ENCODE assay signal across 9 cellular contexts in genomic region chr10:3500408-3500856, GRCh38.
DNase-seq lines count a peak whose midpoint lies in the region; ATAC-seq and TF ChIP-seq lines count a peak whose summit lies in the region.
"Had no signal": no experiment of that assay in that cellular context is flagged by ENCODE, and none has a peak within 500 bp of the region (broad histone marks: within the 10 kb centered on the region; RNA-seq: fewer than 3 reads in every experiment).

No MANE protein-coding gene starts in this region.

- no peak overlapping the region for H3K27ac Mint-ChIP-seq in naive thymus-derived CD8-positive, alpha-beta T cell

- ATAC-seq in esophagus mucosa (peak; percentile 88), lower lobe of right lung (peak; percentile 92 to 95)
- ATAC-seq in naive thymus-derived CD8-positive, alpha-beta T cell = no peak

- no peaks in the 10 kb centered on the region for H3K9me3 Mint-ChIP-seq in naive thymus-derived CD8-positive, alpha-beta T cell

- 28% methylated on average over 15 of the region's 15 CpGs for WGBS in suprapubic skin

- H3K36me3 ChIP-seq in lower lobe of right lung = no peaks in the 10 kb centered on the region
- H3K36me3 ChIP-seq in suprapubic skin = no peaks in the 10 kb centered on the region

- no peak for TF ChIP-seq CTCF in lower lobe of right lung (IDR thresholded peaks at IDR 0.05)
- no peak for TF ChIP-seq CTCF in suprapubic skin (IDR thresholded peaks at IDR 0.05)

- no peak overlapping the region for H3K4me3 Mint-ChIP-seq in naive thymus-derived CD8-positive, alpha-beta T cell

- H3K27me3 Mint-ChIP-seq in naive thymus-derived CD8-positive, alpha-beta T cell = peaks cover 6 to 20% (median 11%) of the 10 kb centered on the region in 5 donors

- peak in 1 of 2 donors; percentile 21 for TF ChIP-seq POLR2A in suprapubic skin (IDR thresholded peaks at IDR 0.05)

- peak; percentile 9 for DNase-seq in NCI-H69 (lab: John Stamatoyannopoulos, UW)
- DNase-seq in lower lobe of right lung = peak; percentile 77
- peak; percentile 91 to 94 for DNase-seq in suprapubic skin (ENCODE audit: low spot score in 2 of 2)
- DNase-seq in activated CD8-positive, alpha-beta memory T cell treated with anti-CD3 and anti-CD28 coated beads for 24 hours = no peak
- DNase-seq in NCI-H1048 (lab: John Stamatoyannopoulos, UW) = no peak
- no peak for DNase-seq in COR-L47 (lab: John Stamatoyannopoulos, UW)
- no peak for DNase-seq in naive thymus-derived CD8-positive, alpha-beta T cell
- DNase-seq: NCI-H2171 treated with DMSO at 0.1 percent for 48 hours had no signal

- H3K4me3 ChIP-seq in lower lobe of right lung (no peak overlapping the region), suprapubic skin (no peak overlapping the region)

- POLR2A ChIA-PET in naive thymus-derived CD8-positive, alpha-beta T cell (lab: Charles Lee) = no interaction called here

- no peaks in the 10 kb centered on the region for H3K4me1 ChIP-seq in lower lobe of right lung
- H3K4me1 ChIP-seq in suprapubic skin = peaks cover 6% of the 10 kb centered on the region

- peaks cover 0 to 1% (median 0%) of the 10 kb centered on the region in 4 donors for H3K4me1 Mint-ChIP-seq in naive thymus-derived CD8-positive, alpha-beta T cell

- intact Hi-C loops in lower lobe of right lung (cut with DNase I) = no loop called here

- H3K9me3 ChIP-seq in lower lobe of right lung (no peaks in the 10 kb centered on the region), suprapubic skin (no peaks in the 10 kb centered on the region)

- TF ChIP-seq EP300 in suprapubic skin (IDR thresholded peaks at IDR 0.05) = peak; percentile 54

- no peaks in the 10 kb centered on the region for H3K36me3 Mint-ChIP-seq in naive thymus-derived CD8-positive, alpha-beta T cell

- H3K27me3 ChIP-seq in lower lobe of right lung (ENCODE audit: low read depth) (no peaks in the 10 kb centered on the region), suprapubic skin (no peaks in the 10 kb centered on the region)

- H3K27ac ChIP-seq in lower lobe of right lung = peak overlapping the region; percentile 75
- H3K27ac ChIP-seq in suprapubic skin = peak overlapping the region; percentile 68

Comparison
In these comparisons a context has a peak if more than half of its experiments do, and no peak if none do; other contexts are left out.
1. DNase-seq: peak in NCI-H69 (single experiment), lower lobe of right lung (single experiment) and suprapubic skin (2 of 2); none in activated CD8-positive, alpha-beta memory T cell treated with anti-CD3 and anti-CD28 coated beads for 24 hours (single experiment), NCI-H1048 (single experiment), COR-L47 (single experiment) and naive thymus-derived CD8-positive, alpha-beta T cell (0 of 10).
2. ATAC-seq: peak in esophagus mucosa (single experiment) and lower lobe of right lung (2 of 2); none in naive thymus-derived CD8-positive, alpha-beta T cell (0 of 2).